Comparison of ENCODE assay signal across 23 cellular contexts in genomic region chr2:100350661-100351185, GRCh38. TPM values are rescaled to one million over a fixed set of nuclear protein-coding genes. Genes with fewer than 3 reads are reported as not detected.
A peak's percentile ranks its signal among the peaks of the same experiment; 100 is the strongest.
DNase-seq lines count a peak whose midpoint lies in the region; ATAC-seq and FAIRE-seq lines count a peak whose summit lies in the region.
"Had no signal": no experiment of that assay in that cellular context is flagged by ENCODE, and none has a peak within 500 bp of the region (broad histone marks: within the 10 kb centered on the region; RNA-seq: fewer than 3 reads in every experiment).

No MANE protein-coding gene starts in this region.

- H3K27me3 ChIP-seq in HAP-1 (ENCODE audit: low read depth), result no peaks in the 10 kb centered on the region
- H3K27me3 ChIP-seq: neutrophil, uterus had no signal

- DNase-seq in A172 (ENCODE audit: low spot score) (peak; percentile 23), M059J (ENCODE audit: low read depth) (peak; percentile 34), RCC 7860 (ENCODE audit: low spot score) (peak; percentile 71), left kidney (ENCODE audit: low read depth, low spot score) (peak; percentile 13), AG08396 (ENCODE audit: low spot score) (no peak), HAP-1 (ENCODE audit: low spot score in 2 of 2) (no peak), head of caudate nucleus (no peak)
- DNase-seq: activated CD4-positive, alpha-beta T cell treated with anti-CD3 and anti-CD28 coated beads for 48 hours; activated naive CD8-positive, alpha-beta T cell treated with anti-CD3 and anti-CD28 coated beads for 36 hours; GM23248; heart left ventricle; KBM-7; MV-4-11; NCI-H748 treated with DMSO at 0.1 percent for 48 hours; SIG-M5; stimulated activated CD4-positive, alpha-beta T cell treated with anti-CD3 and anti-CD28 coated beads, Interleukin-12 subunit alpha, Interleukin-12 subunit beta, amount 100 ng/mL, for 4 hours; T-cell; uterus had no signal

- H3K36me3 ChIP-seq in HAP-1 (replicated peaks), result no peaks in the 10 kb centered on the region
- H3K36me3 ChIP-seq: heart left ventricle, neutrophil, uterus had no signal

- intact Hi-C loops in head of caudate nucleus (cut with DNase I), result no loop called here

- no peak for ATAC-seq in HG03378 (IDR thresholded peaks at IDR 0.05; ENCODE audit: unreplicated experiment)
- ATAC-seq: GM12878, heart left ventricle, T-cell had no signal

- in situ Hi-C loops in HAP-1 (cut with MboI; ENCODE audit: low sequenced_read_pairs), result no loop called here

- H3K9me3 ChIP-seq in HAP-1, result no peaks in the 10 kb centered on the region
- H3K9me3 ChIP-seq: heart left ventricle, neutrophil, uterus had no signal

- H3K4me1 ChIP-seq in HAP-1, result no peaks in the 10 kb centered on the region
- H3K4me1 ChIP-seq: heart left ventricle had no signal

- H3K4me3 ChIP-seq in HAP-1, result no peak overlapping the region
- H3K4me3 ChIP-seq: coronary artery, GM12878, GM23248, heart left ventricle, uterus had no signal

- FAIRE-seq in RCC 7860 (lab: Jason Lieb, UNC), result peak; percentile 74
- FAIRE-seq: endometrium, GM12878 had no signal

RNA-seq across cellular contexts. Expression of gene LONRF2, which starts 28.4 kb away (rescaled TPM):
- 5.0 and 6.0 TPM in 2 replicates for total RNA-seq in A172 (2014; rRNA removed; shearing (Covaris generic))
- 0.10 TPM in 1 of 2 replicates, not detected in the other for total RNA-seq in M059J (2014; rRNA removed; shearing (Covaris generic))
- total RNA-seq: activated naive CD8-positive, alpha-beta T cell treated with anti-CD3 and anti-CD28 coated beads for 36 hours had no signal

Comparison
In these comparisons a context has a peak if more than half of its experiments do, and no peak if none do; other contexts are left out.
1. DNase-seq: peak in A172 (single experiment), M059J (single experiment), RCC 7860 (single experiment) and left kidney (single experiment); none in AG08396 (single experiment), HAP-1 (0 of 2) and head of caudate nucleus (0 of 42).